In the genomic region with DNA sequence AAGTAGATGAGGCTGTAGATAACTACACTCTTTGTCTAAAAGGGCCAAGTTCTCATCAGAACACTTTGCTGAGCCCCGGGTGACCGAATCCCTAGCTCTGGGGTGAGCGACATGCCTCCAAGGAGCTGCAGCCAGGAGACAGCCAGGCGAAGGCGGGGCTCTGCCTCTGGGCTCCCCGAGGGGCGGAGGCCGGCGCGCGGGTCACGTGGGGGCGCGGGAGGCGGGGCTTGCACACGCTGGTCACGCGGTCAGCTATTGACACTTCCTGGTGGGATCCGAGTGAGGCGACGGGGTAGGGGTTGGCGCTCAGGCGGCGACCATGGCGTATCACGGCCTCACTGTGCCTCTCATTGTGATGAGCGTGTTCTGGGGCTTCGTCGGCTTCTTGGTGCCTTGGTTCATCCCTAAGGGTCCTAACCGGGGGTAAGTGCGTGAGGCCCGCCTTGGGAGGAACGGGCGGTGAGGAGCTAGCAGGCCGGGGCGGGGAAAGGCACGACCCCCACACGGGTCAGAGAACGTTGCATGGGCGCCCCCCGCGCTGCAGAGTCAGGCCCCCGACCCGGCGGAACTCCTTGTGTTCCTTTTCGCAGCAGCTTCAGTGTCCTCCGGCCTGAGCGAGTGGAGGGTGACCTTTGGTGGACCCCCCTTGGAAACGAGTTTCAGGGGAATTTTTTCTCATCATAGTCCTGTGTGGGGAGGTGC, we compare ENCODE assay signal across 8 cellular contexts. TPM values are rescaled to one million over a fixed set of nuclear protein-coding genes. Genes with fewer than 3 reads are reported as not detected.
DNase-seq lines count a peak whose midpoint lies in the region; ATAC-seq, FAIRE-seq and TF ChIP-seq lines count a peak whose summit lies in the region.

Gene ATP6V0E1 (plus strand): TSS at position 230 of the 702 bp plus-strand sequence. CDS start 90 bp downstream, at position 320.

- H3K27me3 ChIP-seq in Loucy (ENCODE audit: insufficient read depth, low read length, poor library complexity, severe bottlenecking), result no peaks in the 10 kb centered on the region

- peaks cover 10% of the 10 kb centered on the region for H3K4me1 ChIP-seq in Loucy (ENCODE audit: insufficient read depth, low read length, poor library complexity, severe bottlenecking)

- H3K36me3 Mint-ChIP-seq in natural killer cell treated with Interleukin-12 subunit alpha and Interleukin-12 subunit beta and Interleukin-15 and Interleukin-18, amount 100 ng/mL, for 72 hours, result no peaks in the 10 kb centered on the region

- no peaks in the 10 kb centered on the region for H3K9me3 ChIP-seq in Loucy (ENCODE audit: insufficient read depth, low read depth, low read length)

- H3K4me3 ChIP-seq in Loucy (ENCODE audit: low read length, poor library complexity, severe bottlenecking), result peak within 1 kb of the TSS; percentile 99
- peak within 1 kb of the TSS; percentile 95 for H3K4me3 ChIP-seq in fibroblast of pulmonary artery (replicated peaks; ENCODE audit: low read depth, low read length)

- H3K9me2 ChIP-seq in Loucy (replicated peaks; ENCODE audit: low read depth, low read length), result no peaks in the 10 kb centered on the region

- H3K36me3 ChIP-seq in Loucy (ENCODE audit: insufficient read depth, low read length), result no peaks in the 10 kb centered on the region

- FAIRE-seq in H54 (lab: Jason Lieb, UNC), result no peak

- DNase-seq in ELR (ENCODE audit: low read depth) (peak; percentile 96), H54 (ENCODE audit: insufficient read length, low spot score) (peak; percentile 94), SHP77 (lab: John Stamatoyannopoulos, UW) (peak; percentile 91 to 93), fibroblast of pulmonary artery (ENCODE audit: low read depth) (peak; percentile 92)
- DNase-seq in activated effector memory CD4-positive, alpha-beta T cell treated with Interleukin-2 at 50 U/mL for 16 hours, result peak; percentile 94
- peak; percentile 96 for DNase-seq in natural killer cell treated with Interleukin-12 subunit alpha and Interleukin-12 subunit beta and Interleukin-15 and Interleukin-18, amount 100 ng/mL, for 72 hours (ENCODE audit: low spot score)
- peak; percentile 98 for DNase-seq in stimulated activated naive CD8-positive, alpha-beta T cell treated with anti-CD3 and anti-CD28 coated beads, Interleukin-15, Interleukin-2, amounts not matched to agents 100 U/mL and 50 U/mL, for 24 hours

- H3K4me2 ChIP-seq in Loucy (ENCODE audit: low read depth, low read length, poor library complexity, severe bottlenecking), result peak within 1 kb of the TSS; percentile 74

- H3K79me2 ChIP-seq in Loucy (ENCODE audit: insufficient read depth, low read length), result peaks cover 43% of the 10 kb centered on the region

- H3K4me1 Mint-ChIP-seq in natural killer cell treated with Interleukin-12 subunit alpha and Interleukin-12 subunit beta and Interleukin-15 and Interleukin-18, amount 100 ng/mL, for 72 hours (ENCODE audit: low read depth in 2 of 2), result peaks cover 13 to 18% of the 10 kb centered on the region in 2 donors

- peak within 1 kb of the TSS; percentile 90 for H3K9ac ChIP-seq in Loucy (ENCODE audit: low read depth, low read length, poor library complexity, severe bottlenecking)

- peaks cover 16% of the 10 kb centered on the region for H4K20me1 ChIP-seq in Loucy (ENCODE audit: insufficient read depth, low read length, poor library complexity, severe bottlenecking)

- peak within 1 kb of the TSS; percentile 91 to 94 for H3K27ac Mint-ChIP-seq in natural killer cell treated with Interleukin-12 subunit alpha and Interleukin-12 subunit beta and Interleukin-15 and Interleukin-18, amount 100 ng/mL, for 72 hours

- TF ChIP-seq CTCF in Loucy (conservative IDR thresholded peaks at IDR 0.05; ENCODE audit: low read length), result no peak
- TF ChIP-seq CTCF in fibroblast of pulmonary artery (IDR thresholded peaks at IDR 0.05; ENCODE audit: low read length, missing control alignments), result no peak

- peak within 1 kb of the TSS; percentile 85 for H2AFZ ChIP-seq in Loucy (ENCODE audit: low read length)

- H3K9me3 Mint-ChIP-seq in natural killer cell treated with Interleukin-12 subunit alpha and Interleukin-12 subunit beta and Interleukin-15 and Interleukin-18, amount 100 ng/mL, for 72 hours, result no peaks in the 10 kb centered on the region

- ATAC-seq in natural killer cell treated with Interleukin-12 subunit alpha and Interleukin-12 subunit beta and Interleukin-15 and Interleukin-18, amount 100 ng/mL, for 72 hours, result peak; percentile 99
- ATAC-seq in stimulated activated naive CD8-positive, alpha-beta T cell treated with anti-CD3 and anti-CD28 coated beads, Interleukin-15, Interleukin-2, amounts not matched to agents 100 U/mL and 50 U/mL, for 24 hours, result peak; percentile 95

- no peaks in the 10 kb centered on the region for H3K27me3 Mint-ChIP-seq in natural killer cell treated with Interleukin-12 subunit alpha and Interleukin-12 subunit beta and Interleukin-15 and Interleukin-18, amount 100 ng/mL, for 72 hours

- H3K4me3 Mint-ChIP-seq in natural killer cell treated with Interleukin-12 subunit alpha and Interleukin-12 subunit beta and Interleukin-15 and Interleukin-18, amount 100 ng/mL, for 72 hours, result peak within 1 kb of the TSS; percentile 89

- no peaks in the 10 kb centered on the region for H3F3A ChIP-seq in Loucy (ENCODE audit: low read depth)

- TF ChIP-seq POLR2A in H54 (IDR thresholded peaks at IDR 0.05; ENCODE audit: low read depth, low read length), result peak; percentile 81

RNA-seq across cellular contexts. Expression of gene ATP6V0E1, which starts in this region (rescaled TPM):
- total RNA-seq in natural killer cell treated with Interleukin-12 subunit alpha and Interleukin-12 subunit beta and Interleukin-15 and Interleukin-18, amount 100 ng/mL, for 72 hours, result 100 to 1,000 TPM; 150 to 214 TPM

Comparison
In these comparisons a context has a peak if more than half of its experiments do, and no peak if none do; other contexts are left out.
1. Peak in every context shown above with its lines: DNase-seq, ATAC-seq and H3K4me3 ChIP-seq.